ENCODE assay signal across 1 cellular context in the genomic region with DNA sequence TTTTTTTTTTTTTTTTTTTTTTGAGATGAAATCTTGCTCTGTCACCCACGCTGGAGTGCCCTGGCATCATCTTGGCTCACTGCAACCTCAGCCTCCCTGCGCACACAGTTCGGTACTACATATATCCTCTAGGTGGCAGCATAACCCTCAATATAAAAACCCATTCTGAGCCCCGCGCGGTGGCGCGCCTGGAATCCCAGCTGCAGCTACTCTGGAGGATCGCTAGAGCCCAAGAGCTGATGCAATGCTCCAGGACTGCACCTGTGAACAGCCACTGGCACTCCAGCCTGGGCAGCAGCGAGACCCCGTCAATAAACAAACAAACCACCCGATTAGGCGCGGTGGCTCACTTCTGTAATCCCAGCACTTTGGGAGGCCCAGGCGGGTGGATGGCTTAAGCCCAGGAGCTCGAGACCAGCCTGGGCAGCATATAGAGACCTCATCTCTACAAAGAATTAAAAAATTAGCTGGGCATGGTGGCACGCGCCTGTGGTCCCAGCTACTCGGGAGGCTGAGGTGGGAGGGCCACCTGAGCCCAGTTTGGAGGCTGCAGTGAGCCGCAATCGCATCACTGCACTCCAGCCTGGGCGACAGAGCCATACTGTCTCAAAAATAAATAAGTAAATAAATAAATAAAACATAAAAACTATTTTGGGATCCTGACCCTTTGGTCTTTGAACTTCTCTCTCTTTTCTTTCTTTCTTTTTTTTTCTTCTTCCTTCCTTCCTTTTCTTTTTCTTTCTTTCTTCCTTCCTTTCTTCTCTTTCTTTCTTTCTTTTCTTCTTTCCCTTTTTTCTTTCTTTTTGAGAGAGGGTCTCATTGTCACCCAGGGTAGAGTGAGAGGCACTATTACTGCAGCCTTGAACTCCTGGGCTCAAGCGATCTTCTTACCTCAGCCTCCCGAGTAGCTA.
TF ChIP-seq lines count a peak whose summit lies in the region.

No MANE protein-coding gene starts in this region.

TF ChIP-seq in IMR-90, 13 proteins besides CTCF, POLR2A, EP300 and RAD21:
- TF ChIP-seq, protein P1, sequence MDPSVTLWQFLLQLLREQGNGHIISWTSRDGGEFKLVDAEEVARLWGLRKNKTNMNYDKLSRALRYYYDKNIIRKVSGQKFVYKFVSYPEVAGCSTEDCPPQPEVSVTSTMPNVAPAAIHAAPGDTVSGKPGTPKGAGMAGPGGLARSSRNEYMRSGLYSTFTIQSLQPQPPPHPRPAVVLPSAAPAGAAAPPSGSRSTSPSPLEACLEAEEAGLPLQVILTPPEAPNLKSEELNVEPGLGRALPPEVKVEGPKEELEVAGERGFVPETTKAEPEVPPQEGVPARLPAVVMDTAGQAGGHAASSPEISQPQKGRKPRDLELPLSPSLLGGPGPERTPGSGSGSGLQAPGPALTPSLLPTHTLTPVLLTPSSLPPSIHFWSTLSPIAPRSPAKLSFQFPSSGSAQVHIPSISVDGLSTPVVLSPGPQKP (IDR thresholded peaks at IDR 0.05; ENCODE audit: borderline replicate concordance, low read depth, low read length), result no peak
- TF ChIP-seq MXI1 (IDR thresholded peaks at IDR 0.05; ENCODE audit: borderline replicate concordance, low read depth, low read length) (no peak), RCOR1 (IDR thresholded peaks at IDR 0.05; ENCODE audit: insufficient replicate concordance, low read length) (peak; percentile 73), SMC3 (IDR thresholded peaks at IDR 0.05; ENCODE audit: low read depth, low read length) (peak; percentile 70), NFE2L2 (IDR thresholded peaks at IDR 0.05; ENCODE audit: low read depth, low read length) (no peak), CEBPB (IDR thresholded peaks at IDR 0.05; ENCODE audit: low read depth, low read length) (peak; percentile 85)
